In the genomic region with DNA sequence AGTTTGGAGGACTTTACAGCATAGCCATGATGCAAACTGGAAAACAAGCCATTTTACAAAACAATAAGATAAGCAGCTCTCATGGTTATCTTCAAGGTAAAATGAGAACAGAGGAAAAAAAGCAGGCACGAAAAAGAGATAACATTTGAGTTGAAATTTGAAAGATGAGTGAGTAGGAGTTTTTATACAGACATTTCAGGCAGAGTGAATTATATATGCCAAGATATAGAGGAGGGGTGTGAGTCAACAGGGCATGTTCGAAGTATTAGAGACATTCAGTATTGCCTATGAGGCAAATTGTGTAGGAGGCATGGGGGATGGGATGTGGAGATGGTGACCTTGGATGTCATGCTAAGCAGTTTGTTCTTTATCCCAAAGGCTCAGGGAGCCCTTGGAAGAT, we compare ENCODE assay signal across 31 cellular contexts.
"Had no signal": no experiment of that assay in that cellular context is flagged by ENCODE, and none has a peak within 500 bp of the region (broad histone marks: within the 10 kb centered on the region; RNA-seq: fewer than 3 reads in every experiment).

No MANE protein-coding gene starts in this region.

- H3K36me3 ChIP-seq: breast epithelium had no signal

- DNase-seq: activated CD4-positive, alpha-beta memory T cell treated with anti-CD3 and anti-CD28 coated beads, Interleukin-2, amount 10 ng/mL, durations not matched to agents 7 days and 5 days; activated CD4-positive, alpha-beta T cell treated with anti-CD3 and anti-CD28 coated beads for 1 hour; activated CD4-positive, alpha-beta T cell treated with anti-CD3 and anti-CD28 coated beads for 48 hours; activated CD4-positive, CD25-positive, alpha-beta regulatory T cell; activated CD8-positive, alpha-beta memory T cell treated with anti-CD3 and anti-CD28 coated beads for 24 hours; activated CD8-positive, alpha-beta memory T cell treated with anti-CD3 and anti-CD28 coated beads, Interleukin-2, amount 10 ng/mL, durations not matched to agents 7 days and 5 days; activated CD8-positive, alpha-beta memory T cell treated with anti-CD3 and anti-CD28 coated beads, Interleukin-2, amount 50 U/mL, for 48 hours; activated effector memory CD4-positive, alpha-beta T cell treated with Interleukin-2 at 50 U/mL for 16 hours; activated naive CD4-positive, alpha-beta T cell treated with Interleukin-2 at 50 U/mL for 16 hours; activated naive CD8-positive, alpha-beta T cell treated with anti-CD3 and anti-CD28 coated beads, Interleukin-2, amount 10 ng/mL, durations not matched to agents 7 days and 5 days; activated T-cell treated with anti-CD3 and anti-CD28 coated beads, Interleukin-2, amount 50 U/mL, for 48 hours; body of pancreas; central memory CD4-positive, alpha-beta T cell; NCI-H1092 treated with DMSO at 0.1 percent for 48 hours; NCI-H1417; NCI-H146; NCI-H187; NCI-H2029 treated with DMSO at 0.1 percent for 48 hours; NCI-H2107; NCI-H2171; NCI-H446; NCI-H510A treated with DMSO at 0.1 percent for 48 hours; NCI-H526 treated with DMSO at 0.1 percent for 48 hours; NCI-H774; Right ventricle myocardium superior; SW 1271; T-helper 1 cell; T-helper 2 cell; T-helper 9 cell had no signal

- H3K9me3 ChIP-seq: body of pancreas, breast epithelium had no signal

- ATAC-seq: activated CD8-positive, alpha-beta memory T cell treated with anti-CD3 and anti-CD28 coated beads, Interleukin-2, amount 10 ng/mL, durations not matched to agents 7 days and 5 days; body of pancreas had no signal

- H3K27ac ChIP-seq: body of pancreas, breast epithelium, VCaP had no signal

- H3K27me3 ChIP-seq: body of pancreas, breast epithelium had no signal

- H3K4me3 ChIP-seq: body of pancreas, breast epithelium had no signal
